1 cellular context compared by ENCODE assay signal in the genomic region with DNA sequence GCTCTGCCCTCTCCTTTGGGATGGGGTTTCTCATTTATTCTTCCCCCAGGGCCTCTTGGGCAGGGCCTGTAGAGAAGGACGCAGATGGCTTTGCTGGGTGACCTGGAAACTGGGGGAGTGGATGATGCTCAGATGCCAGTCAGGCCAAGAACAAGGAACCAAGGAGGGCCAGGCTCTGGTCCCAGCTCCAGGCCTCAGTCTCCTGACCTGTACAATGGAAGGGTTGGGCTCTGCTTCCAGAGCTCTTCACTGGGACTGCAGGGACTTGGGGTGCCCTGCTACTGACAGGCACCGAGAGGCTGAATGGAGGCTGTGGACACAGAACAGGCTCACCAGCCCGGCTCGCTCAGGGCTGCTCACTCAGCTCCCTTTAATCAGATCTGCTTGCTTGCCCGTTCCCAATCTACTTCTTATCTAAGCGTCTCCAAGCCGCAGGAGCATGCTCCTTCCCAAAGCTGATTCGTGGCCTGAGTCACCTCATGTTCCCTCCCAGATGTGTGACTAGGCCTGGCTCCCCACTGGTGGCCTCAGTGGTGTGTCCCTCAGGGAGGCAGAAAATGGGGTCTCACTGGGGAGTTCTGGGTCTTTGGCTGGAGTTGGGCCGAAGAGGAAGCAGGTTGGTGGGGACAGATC.
TF ChIP-seq lines count a peak whose summit lies in the region.

No MANE protein-coding gene starts in this region.

TF ChIP-seq in K562, 482 proteins besides CTCF, POLR2A, EP300 and RAD21 (continued from another document):
- TF ChIP-seq, protein P1, sequence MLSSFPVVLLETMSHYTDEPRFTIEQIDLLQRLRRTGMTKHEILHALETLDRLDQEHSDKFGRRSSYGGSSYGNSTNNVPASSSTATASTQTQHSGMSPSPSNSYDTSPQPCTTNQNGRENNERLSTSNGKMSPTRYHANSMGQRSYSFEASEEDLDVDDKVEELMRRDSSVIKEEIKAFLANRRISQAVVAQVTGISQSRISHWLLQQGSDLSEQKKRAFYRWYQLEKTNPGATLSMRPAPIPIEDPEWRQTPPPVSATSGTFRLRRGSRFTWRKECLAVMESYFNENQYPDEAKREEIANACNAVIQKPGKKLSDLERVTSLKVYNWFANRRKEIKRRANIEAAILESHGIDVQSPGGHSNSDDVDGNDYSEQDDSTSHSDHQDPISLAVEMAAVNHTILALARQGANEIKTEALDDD (IDR thresholded peaks at IDR 0.05) = no peak
- TF ChIP-seq ZBTB33 (CRISPR knock-in tag; IDR thresholded peaks at IDR 0.05) (peak; percentile 14; the same call in 1 of the 2 replicates), GABPB1 (CRISPR knock-in tag; IDR thresholded peaks at IDR 0.05) (no peak), PYGO2 (tag; IDR thresholded peaks at IDR 0.05) (no peak), CCAR2 (IDR thresholded peaks at IDR 0.05; ENCODE audit: low read depth, low read length) (no peak), ILF3 (IDR thresholded peaks at IDR 0.05; ENCODE audit: borderline replicate concordance) (no peak), ELF1 (tag; IDR thresholded peaks at IDR 0.05) (no peak), CBX1 (IDR thresholded peaks at IDR 0.05; ENCODE audit: low read depth) (0 out of 2 replicates have a peak, but pooled peaks have one; percentile 34), NUFIP1 (IDR thresholded peaks at IDR 0.05; ENCODE audit: partially characterized antibody) (no peak), RBM17 (IDR thresholded peaks at IDR 0.05; ENCODE audit: borderline replicate concordance, low read depth, low read length) (no peak), GATAD2B (IDR thresholded peaks at IDR 0.05; ENCODE audit: borderline replicate concordance) (no peak), FUS (optimal IDR thresholded peaks at IDR 0.05; ENCODE audit: low read depth, low read length) (no peak), TCF3 (CRISPR knock-in tag; IDR thresholded peaks at IDR 0.05) (0 out of 2 replicates have a peak, but pooled peaks have one; percentile 7), BCOR (IDR thresholded peaks at IDR 0.05) (peak; percentile 88), ZNF407 (IDR thresholded peaks at IDR 0.05; ENCODE audit: low read depth) (no peak), ASH1L (IDR thresholded peaks at IDR 0.05; ENCODE audit: borderline replicate concordance, low read depth, partially characterized antibody) (no peak), TEAD4 (IDR thresholded peaks at IDR 0.05; ENCODE audit: low read length) (0 out of 2 replicates have a peak, but pooled peaks have one; percentile 34), TEAD4 (CRISPR knock-in tag; IDR thresholded peaks at IDR 0.05; ENCODE audit: borderline replicate concordance) (no peak), ZNF699 (CRISPR knock-in tag; IDR thresholded peaks at IDR 0.05; ENCODE audit: insufficient replicate concordance) (no peak), EZH2 (IDR thresholded peaks at IDR 0.05; ENCODE audit: borderline replicate concordance, low read depth, low read length) (no peak), LARP7 (IDR thresholded peaks at IDR 0.05) (no peak), KLF6 (CRISPR knock-in tag; IDR thresholded peaks at IDR 0.05; ENCODE audit: borderline replicate concordance) (no peak), OTX1 (CRISPR knock-in tag; IDR thresholded peaks at IDR 0.05) (no peak), E2F6 (IDR thresholded peaks at IDR 0.05; ENCODE audit: borderline replicate concordance in 1 of 2, extremely low read depth in 1 of 2, insufficient read depth in 1 of 2, insufficient read length in 1 of 2, low read depth in 1 of 2, low read length in 1 of 2, poor library complexity in 1 of 2, severe bottlenecking in 1 of 2) (peak; percentile 65 to 75)
